8 cellular contexts compared by ENCODE assay signal in the genomic region with DNA sequence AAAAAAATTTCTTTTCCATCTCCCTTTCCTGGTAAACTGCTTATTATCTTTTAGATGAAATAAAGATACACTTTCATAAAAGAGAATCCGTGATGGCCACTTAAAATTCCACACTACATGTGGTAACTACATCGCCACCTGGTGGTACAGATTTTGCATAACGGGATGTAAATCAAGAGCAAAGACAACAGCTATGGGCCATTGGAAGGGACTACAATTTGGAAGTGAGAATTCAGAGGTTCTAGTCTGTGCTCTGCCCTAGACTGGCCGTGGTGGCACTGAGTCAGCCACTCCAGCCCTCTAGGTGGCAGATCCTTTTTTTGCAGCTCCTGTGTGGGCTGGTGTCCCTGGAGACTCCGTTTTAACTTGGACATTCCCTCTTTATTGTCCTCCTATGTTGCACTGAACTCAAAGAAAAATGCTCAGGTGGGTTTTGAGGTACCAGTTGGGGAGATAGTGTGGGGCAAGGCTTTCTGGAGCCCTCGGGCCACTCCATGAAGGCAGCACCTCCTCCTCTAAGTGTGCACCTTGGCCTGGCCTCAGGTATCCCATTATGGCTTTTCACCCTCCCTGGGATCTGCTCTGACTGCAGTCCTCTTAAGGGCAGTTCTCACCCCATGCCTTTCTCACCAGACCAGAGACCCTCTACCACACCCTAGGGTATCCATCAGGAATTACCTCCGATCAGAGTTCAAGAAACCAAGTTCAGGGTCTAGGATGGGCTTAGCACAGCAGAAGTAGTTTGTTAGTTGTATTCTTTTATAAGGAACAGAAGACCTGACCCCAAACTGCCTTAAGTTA. TPM values are rescaled to one million over a fixed set of nuclear protein-coding genes. Genes with fewer than 3 reads are reported as not detected.
DNase-seq lines count a peak whose midpoint lies in the region; ATAC-seq and TF ChIP-seq lines count a peak whose summit lies in the region.

No MANE protein-coding gene starts in this region.

- no peak overlapping the region for H2AK5ac ChIP-seq in trophoblast cell (ENCODE audit: low read length)

- H3K79me2 ChIP-seq in trophoblast cell (ENCODE audit: control insufficient read depth, insufficient read depth, low read length, poor library complexity), result peaks cover 4% of the 10 kb centered on the region

- no peak for ATAC-seq in GM21737 (IDR thresholded peaks at IDR 0.05; ENCODE audit: unreplicated experiment)

- H3K27me3 ChIP-seq in MG63 (no peaks in the 10 kb centered on the region), trophoblast cell (ENCODE audit: insufficient read depth, low read length) (no peaks in the 10 kb centered on the region)

- TF ChIP-seq CTCF in GM13976 (IDR thresholded peaks at IDR 0.05; ENCODE audit: borderline replicate concordance, control extremely low read depth, extremely low read depth, insufficient read depth, missing control alignments), result peak; percentile 83

- H2BK12ac ChIP-seq in trophoblast cell (ENCODE audit: low read length), result no peak overlapping the region

- H3K4ac ChIP-seq in trophoblast cell (ENCODE audit: low read depth, low read length), result no peak overlapping the region

- H3K18ac ChIP-seq in trophoblast cell (ENCODE audit: low read length), result no peak overlapping the region

- H2BK120ac ChIP-seq in trophoblast cell (ENCODE audit: insufficient read depth, low read length, poor library complexity), result no peak overlapping the region

- H3K36me3 ChIP-seq in MG63 (no peaks in the 10 kb centered on the region), trophoblast cell (ENCODE audit: control insufficient read depth in 1 of 2, insufficient read depth in 2 of 2, low read length in 2 of 2) (peaks cover 0 to 5% of the 10 kb centered on the region in 2 experiments)

- no peak overlapping the region for H3K27ac ChIP-seq in trophoblast cell (ENCODE audit: low read depth, low read length)

- no peak overlapping the region for H3K4me2 ChIP-seq in trophoblast cell (ENCODE audit: low read length)

- H3K4me3 ChIP-seq in MG63 (no peak overlapping the region), trophoblast cell (ENCODE audit: low read depth, low read length) (no peak overlapping the region)

- H3K4me1 ChIP-seq in trophoblast cell (ENCODE audit: control insufficient read depth in 1 of 2, insufficient read depth in 2 of 2, low read length in 2 of 2), result peaks cover 22% of the 10 kb centered on the region in 2 experiments

- H3K9ac ChIP-seq in trophoblast cell (ENCODE audit: low read length), result no peak overlapping the region

- no peaks in the 10 kb centered on the region for H3K79me1 ChIP-seq in trophoblast cell (ENCODE audit: low read length)

- WGBS in trophoblast cell (ENCODE audit: extremely low coverage, insufficient coverage, insufficient read length), result no CpG with 5 or more reads among the region's 7 CpGs

- H3K14ac ChIP-seq in trophoblast cell (ENCODE audit: low read length), result no peak overlapping the region

- no peak overlapping the region for H4K91ac ChIP-seq in trophoblast cell (ENCODE audit: low read depth, low read length)

- peaks cover 6% of the 10 kb centered on the region for H3K9me3 ChIP-seq in MG63
- H3K9me3 ChIP-seq in trophoblast cell (ENCODE audit: insufficient read depth, low read depth, low read length), result peaks cover 2% of the 10 kb centered on the region

- H4K12ac ChIP-seq in trophoblast cell (ENCODE audit: low read depth, low read length), result no peak overlapping the region

- no peak overlapping the region for H2AFZ ChIP-seq in trophoblast cell (ENCODE audit: insufficient read depth, low read length, poor library complexity)

- DNase-seq in 8988T (peak; percentile 47), GM13976 (ENCODE audit: low spot score) (peak; percentile 71), MG63 (peak; percentile 52), SHP77 (lab: John Stamatoyannopoulos, UW) (peak; percentile 71 to 82), germinal center (ENCODE audit: low spot score) (peak; percentile 58), trophoblast cell (peak; percentile 72 to 96)
- peak; percentile 67 for DNase-seq in activated effector memory CD4-positive, alpha-beta T cell treated with anti-CD3 and anti-CD28 coated beads, Interleukin-2, amount 50 U/mL, for 16 hours

- no peak overlapping the region for H2BK5ac ChIP-seq in trophoblast cell (ENCODE audit: low read depth, low read length, poor library complexity)

- in situ Hi-C loops in GM13976 (cut with MboI; ENCODE audit: low sequenced_read_pairs, unreplicated experiment), result loop anchor here (25.0 kb wide), 1 partner anchor 194 kb away; no protein-coding TSS in a partner anchor

- no peak overlapping the region for H3K23ac ChIP-seq in trophoblast cell (ENCODE audit: low read length)

- H4K8ac ChIP-seq in trophoblast cell (ENCODE audit: low read depth, low read length), result no peak overlapping the region

RNA-seq across cellular contexts. Expression of gene SPSB4, which starts 54.9 kb away (rescaled TPM):
- 0.23 and 1.2 TPM in 2 replicates for total RNA-seq in MG63 (2014; rRNA removed; shearing (Covaris generic); ENCODE audit: low replicate concordance)
- 19.8 and 20.9 TPM in 2 replicates for polyA plus RNA-seq in trophoblast cell (2013)
